ENCODE assay signal across 10 cellular contexts in genomic region chr15:67135494-67135893, GRCh38.
DNase-seq lines count a peak whose midpoint lies in the region; ATAC-seq and TF ChIP-seq lines count a peak whose summit lies in the region.
"Had no signal": no experiment of that assay in that cellular context is flagged by ENCODE, and none has a peak within 500 bp of the region (broad histone marks: within the 10 kb centered on the region; RNA-seq: fewer than 3 reads in every experiment).

No MANE protein-coding gene starts in this region.

- H3K27me3 ChIP-seq in IMR-90 (ENCODE audit: control insufficient read depth, insufficient read depth, low read length): no peaks in the 10 kb centered on the region
- no peaks in the 10 kb centered on the region for H3K27me3 ChIP-seq in naive thymus-derived CD4-positive, alpha-beta T cell (ENCODE audit: control insufficient read depth in 2 of 2, insufficient read depth in 2 of 2, low read length in 2 of 2)

- dilution Hi-C loops in IMR-90 (cut with HindIII; ENCODE audit: low sequenced_read_pairs, unreplicated experiment): no loop called here

- no peak overlapping the region for H2BK20ac ChIP-seq in IMR-90 (ENCODE audit: low read depth, low read length)

- peak overlapping the region; percentile 93 for H2BK120ac ChIP-seq in IMR-90 (ENCODE audit: low read depth, low read length)

- H3K4me3 Mint-ChIP-seq in naive thymus-derived CD4-positive, alpha-beta T cell: peak overlapping the region; percentile 4 to 95 (median 52)

- CTCF ChIA-PET in IMR-90 (lab: Yijun Ruan, JAX): interaction anchor here (0.6 kb wide), 1 partner anchor 23 kb away, joined by 4 read pairs; no protein-coding TSS in a partner anchor
- CTCF ChIA-PET in naive thymus-derived CD4-positive, alpha-beta T cell (lab: Charles Lee): interaction anchor here (0.6 kb wide), 1 partner anchor 69 kb away, joined by 4 read pairs; no protein-coding TSS in a partner anchor

- peak overlapping the region; percentile 95; the same call in 1 of the 2 replicates for H3K4ac ChIP-seq in IMR-90 (ENCODE audit: low read depth, low read length)

- H3K27ac Mint-ChIP-seq in naive thymus-derived CD4-positive, alpha-beta T cell: peak overlapping the region; percentile 72 to 100 (median 98)

- TF ChIP-seq CTCF in IMR-90 (conservative IDR thresholded peaks at IDR 0.05; ENCODE audit: low read depth, low read length) (peak; percentile 44), choroid plexus epithelial cell (conservative IDR thresholded peaks at IDR 0.05; ENCODE audit: low read depth, low read length) (peak; percentile 39)

- H3K4me1 ChIP-seq in IMR-90 (ENCODE audit: control insufficient read depth, insufficient read depth, low read length): peaks cover 74% of the 10 kb centered on the region
- H3K4me1 ChIP-seq in naive thymus-derived CD4-positive, alpha-beta T cell (ENCODE audit: control insufficient read depth in 2 of 2, insufficient read depth in 2 of 2, low read length in 2 of 2): peaks cover 46 to 71% of the 10 kb centered on the region in 2 donors

- TF ChIP-seq POLR2A in IMR-90 (IDR thresholded peaks at IDR 0.05; ENCODE audit: low read depth, low read length): peak; percentile 54; the same call in 1 of the 2 replicates

- H3K4me3 ChIP-seq in IMR-90 (ENCODE audit: insufficient read depth, low read depth, low read length) (no peak overlapping the region), choroid plexus epithelial cell (ENCODE audit: low read depth, low read length) (no peak overlapping the region)
- H3K4me3 ChIP-seq in naive thymus-derived CD4-positive, alpha-beta T cell (ENCODE audit: low read length): no peak overlapping the region

- H2BK5ac ChIP-seq in IMR-90 (ENCODE audit: low read depth, low read length, poor library complexity, severe bottlenecking): peak overlapping the region; percentile 95

- no peak overlapping the region; the same call in 1 of the 2 replicates for H3K4me2 ChIP-seq in IMR-90 (ENCODE audit: low read depth, low read length)

- peak overlapping the region; percentile 85; the same call in 1 of the 2 replicates for H3K56ac ChIP-seq in IMR-90 (ENCODE audit: extremely low read depth, insufficient read depth, low read length)

- peak; percentile 36 for DNase-seq in ACHN
- peak; percentile 93 for DNase-seq in IMR-90
- DNase-seq in choroid plexus epithelial cell (ENCODE audit: low read depth): peak; percentile 89
- no peak for DNase-seq in naive thymus-derived CD4-positive, alpha-beta T cell
- no peak for DNase-seq in SHP77 (lab: John Stamatoyannopoulos, UW)
- no peak for DNase-seq in DMS79 (lab: John Stamatoyannopoulos, UW)
- no peak for DNase-seq in DMS53 (lab: John Stamatoyannopoulos, UW)
- DNase-seq: activated CD4-positive, alpha-beta T cell treated with anti-CD3 and anti-CD28 coated beads, Interleukin-2, amount 50 U/mL, for 1 hour; NCI-H1092 had no signal

- no peak overlapping the region for H2AK5ac ChIP-seq in IMR-90 (ENCODE audit: low read depth, low read length)

- peaks cover 0 to 27% (median 1%) of the 10 kb centered on the region in 5 donors for H3K36me3 Mint-ChIP-seq in naive thymus-derived CD4-positive, alpha-beta T cell

- H4K5ac ChIP-seq in IMR-90 (ENCODE audit: low read depth, low read length): no peak overlapping the region

- H3K36me3 ChIP-seq in IMR-90 (ENCODE audit: control insufficient read depth, insufficient read depth, low read length): peaks cover 29% of the 10 kb centered on the region
- no peaks in the 10 kb centered on the region for H3K36me3 ChIP-seq in naive thymus-derived CD4-positive, alpha-beta T cell (ENCODE audit: control insufficient read depth in 2 of 3, insufficient read depth in 3 of 3, low read length in 3 of 3)

- peak overlapping the region; percentile 24; the same call in 1 of the 2 replicates for H3K9ac ChIP-seq in IMR-90 (ENCODE audit: low read depth, low read length)

- H3K9me1 ChIP-seq in IMR-90 (ENCODE audit: insufficient read depth, low read length): peaks cover 52% of the 10 kb centered on the region

- H4K8ac ChIP-seq in IMR-90 (ENCODE audit: low read depth in 2 of 2, low read length in 2 of 2): peak overlapping the region; percentile 48 to 90; a peak in 3 of 4 replicates

- H4K91ac ChIP-seq in IMR-90 (ENCODE audit: insufficient read depth, low read depth, low read length): peak overlapping the region; percentile 78; the same call in 1 of the 2 replicates

- no peak overlapping the region; the same call in 1 of the 2 replicates for H3K23ac ChIP-seq in IMR-90 (ENCODE audit: low read depth, low read length)

- H3K18ac ChIP-seq in IMR-90 (ENCODE audit: low read depth, low read length): no peak overlapping the region; the same call in 1 of the 2 replicates

- ATAC-seq in IMR-90 (ENCODE audit: low read depth) (peak; percentile 72), HG02981 (IDR thresholded peaks at IDR 0.05; ENCODE audit: unreplicated experiment) (no peak)
- no peak for ATAC-seq in naive thymus-derived CD4-positive, alpha-beta T cell

- H3K27ac ChIP-seq in IMR-90 (ENCODE audit: insufficient read depth, low read length): peak overlapping the region; percentile 84; the same call in 1 of the 2 replicates
- peak overlapping the region; percentile 91 for H3K27ac ChIP-seq in naive thymus-derived CD4-positive, alpha-beta T cell (ENCODE audit: low read depth, low read length)

- in situ Hi-C loops in ACHN (cut with HindIII; ENCODE audit: low pct_ligation_motif_present, low pct_unique_long_range_greater_than_20kb, low sequenced_read_pairs) (no loop called here), IMR-90 (cut with MboI; ENCODE audit: low sequenced_read_pairs) (no loop called here)

- H3K79me1 ChIP-seq in IMR-90 (ENCODE audit: low read depth in 1 of 2, low read length in 2 of 2): peaks cover 6 to 88% of the 10 kb centered on the region in 2 experiments

- BruUV-seq in IMR-90 (replicated peaks; lab: Mats Ljungman, UMichigan): no TSS peak

- peak; percentile 48 for TF ChIP-seq RAD21 in IMR-90 (IDR thresholded peaks at IDR 0.05; ENCODE audit: low read length)

- POLR2A ChIA-PET in IMR-90 (lab: Charles Lee; ENCODE audit: unreplicated experiment): no interaction called here
- POLR2A ChIA-PET in naive thymus-derived CD4-positive, alpha-beta T cell (lab: Charles Lee): interaction anchor here (1.3 to 1.7 kb wide), 2 partner anchors 15 to 39 kb away, joined by 3 to 9 read pairs; no protein-coding TSS in a partner anchor

- no peak overlapping the region for H2BK15ac ChIP-seq in IMR-90 (ENCODE audit: low read depth, low read length)

- no peaks in the 10 kb centered on the region for H3K27me3 Mint-ChIP-seq in naive thymus-derived CD4-positive, alpha-beta T cell

- no peak overlapping the region for H2AK9ac ChIP-seq in IMR-90 (replicated peaks; ENCODE audit: low read depth, low read length, poor library complexity)

- WGBS in IMR-90 (ENCODE audit: extremely low coverage in 2 of 2, insufficient read length in 1 of 2), 2 experiments: no CpG with 5 or more reads among the region's 4 CpGs

- H4K20me1 ChIP-seq in IMR-90 (ENCODE audit: insufficient read depth, low read length): peaks cover 45% of the 10 kb centered on the region

- no peaks in the 10 kb centered on the region for H3K9me3 ChIP-seq in IMR-90 (ENCODE audit: control insufficient read depth, insufficient read depth, low read length)
- H3K9me3 ChIP-seq in naive thymus-derived CD4-positive, alpha-beta T cell (ENCODE audit: control insufficient read depth in 2 of 3, low read length in 3 of 3): no peaks in the 10 kb centered on the region

- no peak overlapping the region for H2AFZ ChIP-seq in IMR-90 (replicated peaks; ENCODE audit: low read length, poor library complexity)

- no peak overlapping the region for H3K14ac ChIP-seq in IMR-90 (replicated peaks; ENCODE audit: low read depth, low read length)

- intact Hi-C loops in IMR-90 (cut with micrococcal nuclease): loop anchor here (2.0 kb wide), 1 partner anchor 43 kb away; no protein-coding TSS in a partner anchor
- intact Hi-C loops in naive thymus-derived CD4-positive, alpha-beta T cell (cut with micrococcal nuclease): loop anchor here in 1 of 2 donors (2.0 to 10.0 kb wide), 4 partner anchors 15 to 169 kb away; partner anchors contain the start of genes AAGAB and IQCH

- H3K9me3 Mint-ChIP-seq in naive thymus-derived CD4-positive, alpha-beta T cell: no peaks in the 10 kb centered on the region

- H3K4me1 Mint-ChIP-seq in naive thymus-derived CD4-positive, alpha-beta T cell: peaks cover 47 to 100% (median 86%) of the 10 kb centered on the region in 7 donors

TF ChIP-seq in IMR-90, 13 proteins besides CTCF, POLR2A, EP300 and RAD21 (continues in another document):
- TF ChIP-seq CHD1 (IDR thresholded peaks at IDR 0.05; ENCODE audit: low read depth, low read length) (no peak), MXI1 (IDR thresholded peaks at IDR 0.05; ENCODE audit: borderline replicate concordance, low read depth, low read length) (no peak), MAZ (IDR thresholded peaks at IDR 0.05; ENCODE audit: borderline replicate concordance, low read depth, low read length) (no peak; the same call in 1 of the 2 replicates), FOS (IDR thresholded peaks at IDR 0.05; ENCODE audit: low read depth, low read length) (peak; percentile 11; the same call in 1 of the 2 replicates), ELK1 (IDR thresholded peaks at IDR 0.05; ENCODE audit: borderline replicate concordance, low read depth, low read length) (no peak), BHLHE40 (IDR thresholded peaks at IDR 0.05; ENCODE audit: low read depth, low read length) (peak; percentile 41; the same call in 1 of the 2 replicates), CEBPB (IDR thresholded peaks at IDR 0.05; ENCODE audit: low read depth, low read length) (peak; percentile 20; the same call in 1 of the 2 replicates), USF2 (IDR thresholded peaks at IDR 0.05; ENCODE audit: low read depth, low read length) (no peak), MAFK (IDR thresholded peaks at IDR 0.05; ENCODE audit: low read depth, low read length) (no peak), NFE2L2 (IDR thresholded peaks at IDR 0.05; ENCODE audit: low read depth, low read length) (no peak)

Comparison
In these comparisons a context has a peak if more than half of its experiments do, and no peak if none do; other contexts are left out.
1. DNase-seq: peak in ACHN (single experiment), IMR-90 (single experiment) and choroid plexus epithelial cell (single experiment); none in naive thymus-derived CD4-positive, alpha-beta T cell (0 of 9), SHP77 (0 of 2), DMS79 (single experiment) and DMS53 (single experiment).